In genomic region chr14:73775339-73776193, GRCh38 we compare ENCODE assay signal across 14 cellular contexts.
DNase-seq lines count a peak whose midpoint lies in the region; ATAC-seq and TF ChIP-seq lines count a peak whose summit lies in the region.
"Had no signal": no experiment of that assay in that cellular context is flagged by ENCODE, and none has a peak within 500 bp of the region (broad histone marks: within the 10 kb centered on the region; RNA-seq: fewer than 3 reads in every experiment).

No MANE protein-coding gene starts in this region.

- H3K36me3 Mint-ChIP-seq in activated CD4-positive, alpha-beta memory T cell treated with anti-CD3 and anti-CD28 coated beads for 36 hours, result no peaks in the 10 kb centered on the region
- H3K36me3 Mint-ChIP-seq in activated CD4-positive, alpha-beta memory T cell treated with anti-CD3 and anti-CD28 coated beads, Interleukin-2, amount 10 ng/mL, durations not matched to agents 7 days and 5 days (ENCODE audit: low read depth), result peaks cover 9% of the 10 kb centered on the region
- peaks cover 13% of the 10 kb centered on the region for H3K36me3 Mint-ChIP-seq in activated T-helper 17 cell treated with anti-CD3 and anti-CD28 coated beads, Interleukin-2, amount 50 U/mL, for 72 hours (ENCODE audit: low read depth)

- WGBS in mesodermal cell (ENCODE audit: insufficient coverage in 2 of 2), 2 experiments, result 95 to 98% methylated on average over 9 to 10 of the region's 10 CpGs
- 76 to 82% methylated on average over 9 to 10 of the region's 10 CpGs for WGBS in thyroid gland, 2 donors

- no peak overlapping the region for H3K4me3 Mint-ChIP-seq in activated CD4-positive, alpha-beta memory T cell treated with anti-CD3 and anti-CD28 coated beads for 36 hours
- no peak overlapping the region for H3K4me3 Mint-ChIP-seq in activated CD4-positive, alpha-beta memory T cell treated with anti-CD3 and anti-CD28 coated beads, Interleukin-2, amount 10 ng/mL, durations not matched to agents 7 days and 5 days
- no peak overlapping the region for H3K4me3 Mint-ChIP-seq in activated T-helper 17 cell treated with anti-CD3 and anti-CD28 coated beads, Interleukin-2, amount 50 U/mL, for 72 hours

- peaks cover 23% of the 10 kb centered on the region for H3K4me1 ChIP-seq in mesodermal cell (ENCODE audit: control insufficient read depth, insufficient read depth, low read length, poor library complexity, severe bottlenecking)
- peaks cover 46 to 79% of the 10 kb centered on the region in 2 donors for H3K4me1 ChIP-seq in thyroid gland

- H3K4me3 ChIP-seq in mesodermal cell (ENCODE audit: extremely low read depth, insufficient read depth, low read length, poor library complexity, severe bottlenecking), result no peak overlapping the region
- H3K4me3 ChIP-seq in thyroid gland (replicated peaks in 1 of 3), result no peak overlapping the region
- H3K4me3 ChIP-seq: colonic mucosa had no signal

- ATAC-seq in activated T-helper 17 cell treated with anti-CD3 and anti-CD28 coated beads, Interleukin-2, amount 50 U/mL, for 72 hours (replicated peaks), result no peak
- ATAC-seq in GM21717 (IDR thresholded peaks at IDR 0.05; ENCODE audit: unreplicated experiment), result no peak
- ATAC-seq: foreskin keratinocyte, left lobe of liver had no signal

- CTCF ChIA-PET in activated CD4-positive, alpha-beta memory T cell treated with anti-CD3 and anti-CD28 coated beads for 36 hours (lab: Charles Lee), result interaction anchor here (0.6 to 4.0 kb wide), 8 partner anchors 10 to 51 kb away, joined by 3 to 20 read pairs (median 4); a partner anchor contains a TSS
- CTCF ChIA-PET in activated CD4-positive, alpha-beta memory T cell treated with anti-CD3 and anti-CD28 coated beads, Interleukin-2, amount 10 ng/mL, durations not matched to agents 7 days and 5 days (lab: Charles Lee), result interaction anchor here (1.1 to 5.6 kb wide), 5 partner anchors 10 to 46 kb away, joined by 3 to 33 read pairs (median 6); a partner anchor contains a TSS

- TF ChIP-seq CTCF in thyroid gland (IDR thresholded peaks at IDR 0.05), result no peak

- H3K36me3 ChIP-seq in mesodermal cell (ENCODE audit: control insufficient read depth, insufficient read depth, low read length) (peaks cover 4% of the 10 kb centered on the region), thyroid gland (no peaks in the 10 kb centered on the region)
- H3K36me3 ChIP-seq: colonic mucosa had no signal

- no peak for TF ChIP-seq POLR2A in thyroid gland (IDR thresholded peaks at IDR 0.05)

- peak overlapping the region; percentile 36 for H3K27ac ChIP-seq in mesodermal cell (ENCODE audit: low read depth, low read length, severe bottlenecking)
- peak overlapping the region in 2 of 3 donors; percentile 18 to 36 for H3K27ac ChIP-seq in thyroid gland
- H3K27ac ChIP-seq: colonic mucosa, foreskin keratinocyte had no signal

- H3K27ac Mint-ChIP-seq in activated CD4-positive, alpha-beta memory T cell treated with anti-CD3 and anti-CD28 coated beads for 36 hours, result peak overlapping the region; percentile 53
- no peak overlapping the region for H3K27ac Mint-ChIP-seq in activated CD4-positive, alpha-beta memory T cell treated with anti-CD3 and anti-CD28 coated beads, Interleukin-2, amount 10 ng/mL, durations not matched to agents 7 days and 5 days
- H3K27ac Mint-ChIP-seq in activated T-helper 17 cell treated with anti-CD3 and anti-CD28 coated beads, Interleukin-2, amount 50 U/mL, for 72 hours, result peak overlapping the region; percentile 54

- H3K27me3 ChIP-seq in thyroid gland, result no peaks in the 10 kb centered on the region
- H3K27me3 ChIP-seq: colonic mucosa, foreskin keratinocyte had no signal

- intact Hi-C loops in activated CD4-positive, alpha-beta memory T cell treated with anti-CD3 and anti-CD28 coated beads for 36 hours (cut with micrococcal nuclease), result no loop called here
- intact Hi-C loops in thyroid gland (cut with DNase I), result no loop called here

- H3K9me3 ChIP-seq in mesodermal cell (ENCODE audit: control insufficient read depth, low read length) (no peaks in the 10 kb centered on the region), thyroid gland (no peaks in the 10 kb centered on the region)
- H3K9me3 ChIP-seq: colonic mucosa had no signal

- H3K27me3 Mint-ChIP-seq in activated CD4-positive, alpha-beta memory T cell treated with anti-CD3 and anti-CD28 coated beads for 36 hours, result no peaks in the 10 kb centered on the region
- no peaks in the 10 kb centered on the region for H3K27me3 Mint-ChIP-seq in activated CD4-positive, alpha-beta memory T cell treated with anti-CD3 and anti-CD28 coated beads, Interleukin-2, amount 10 ng/mL, durations not matched to agents 7 days and 5 days
- no peaks in the 10 kb centered on the region for H3K27me3 Mint-ChIP-seq in activated T-helper 17 cell treated with anti-CD3 and anti-CD28 coated beads, Interleukin-2, amount 50 U/mL, for 72 hours

- no peaks in the 10 kb centered on the region for H3K9me3 Mint-ChIP-seq in activated CD4-positive, alpha-beta memory T cell treated with anti-CD3 and anti-CD28 coated beads for 36 hours
- H3K9me3 Mint-ChIP-seq in activated CD4-positive, alpha-beta memory T cell treated with anti-CD3 and anti-CD28 coated beads, Interleukin-2, amount 10 ng/mL, durations not matched to agents 7 days and 5 days, result no peaks in the 10 kb centered on the region
- no peaks in the 10 kb centered on the region for H3K9me3 Mint-ChIP-seq in activated T-helper 17 cell treated with anti-CD3 and anti-CD28 coated beads, Interleukin-2, amount 50 U/mL, for 72 hours

- no peak for DNase-seq in activated CD4-positive, alpha-beta memory T cell treated with anti-CD3 and anti-CD28 coated beads for 36 hours
- DNase-seq in activated CD4-positive, alpha-beta memory T cell treated with anti-CD3 and anti-CD28 coated beads, Interleukin-2, amount 10 ng/mL, durations not matched to agents 7 days and 5 days, result no peak
- no peak for DNase-seq in thyroid gland
- DNase-seq in stimulated activated CD4-positive, alpha-beta T cell treated with anti-CD3 and anti-CD28 coated beads, Interleukin-1b, Interleukin-23, amount 100 ng/mL, for 48 hours, result no peak
- DNase-seq in HK-2 (ENCODE audit: unreplicated experiment), result no peak
- DNase-seq: activated gamma-delta T cell treated with Interleukin-2 at 50 U/mL for 16 hours, colonic mucosa, DND-41, foreskin keratinocyte, SIG-M5 had no signal

- POLR2A ChIA-PET in activated CD4-positive, alpha-beta memory T cell treated with anti-CD3 and anti-CD28 coated beads for 36 hours (lab: Charles Lee), result interaction anchor here (0.6 to 6.9 kb wide), 4 partner anchors 9 to 16 kb away, joined by 4 to 128 read pairs (median 12); a partner anchor contains a TSS
- POLR2A ChIA-PET in activated CD4-positive, alpha-beta memory T cell treated with anti-CD3 and anti-CD28 coated beads, Interleukin-2, amount 10 ng/mL, durations not matched to agents 7 days and 5 days (lab: Charles Lee), result interaction anchor here (0.9 to 8.8 kb wide), 4 partner anchors 11 to 34 kb away, joined by 3 to 131 read pairs (median 31); a partner anchor contains a TSS

- H3K4me1 Mint-ChIP-seq in activated CD4-positive, alpha-beta memory T cell treated with anti-CD3 and anti-CD28 coated beads for 36 hours (ENCODE audit: low read depth), result peaks cover 69% of the 10 kb centered on the region
- peaks cover 72% of the 10 kb centered on the region for H3K4me1 Mint-ChIP-seq in activated CD4-positive, alpha-beta memory T cell treated with anti-CD3 and anti-CD28 coated beads, Interleukin-2, amount 10 ng/mL, durations not matched to agents 7 days and 5 days
- H3K4me1 Mint-ChIP-seq in activated T-helper 17 cell treated with anti-CD3 and anti-CD28 coated beads, Interleukin-2, amount 50 U/mL, for 72 hours, result peaks cover 47% of the 10 kb centered on the region
